Comparison of ENCODE assay signal across 24 cellular contexts in the genomic region with DNA sequence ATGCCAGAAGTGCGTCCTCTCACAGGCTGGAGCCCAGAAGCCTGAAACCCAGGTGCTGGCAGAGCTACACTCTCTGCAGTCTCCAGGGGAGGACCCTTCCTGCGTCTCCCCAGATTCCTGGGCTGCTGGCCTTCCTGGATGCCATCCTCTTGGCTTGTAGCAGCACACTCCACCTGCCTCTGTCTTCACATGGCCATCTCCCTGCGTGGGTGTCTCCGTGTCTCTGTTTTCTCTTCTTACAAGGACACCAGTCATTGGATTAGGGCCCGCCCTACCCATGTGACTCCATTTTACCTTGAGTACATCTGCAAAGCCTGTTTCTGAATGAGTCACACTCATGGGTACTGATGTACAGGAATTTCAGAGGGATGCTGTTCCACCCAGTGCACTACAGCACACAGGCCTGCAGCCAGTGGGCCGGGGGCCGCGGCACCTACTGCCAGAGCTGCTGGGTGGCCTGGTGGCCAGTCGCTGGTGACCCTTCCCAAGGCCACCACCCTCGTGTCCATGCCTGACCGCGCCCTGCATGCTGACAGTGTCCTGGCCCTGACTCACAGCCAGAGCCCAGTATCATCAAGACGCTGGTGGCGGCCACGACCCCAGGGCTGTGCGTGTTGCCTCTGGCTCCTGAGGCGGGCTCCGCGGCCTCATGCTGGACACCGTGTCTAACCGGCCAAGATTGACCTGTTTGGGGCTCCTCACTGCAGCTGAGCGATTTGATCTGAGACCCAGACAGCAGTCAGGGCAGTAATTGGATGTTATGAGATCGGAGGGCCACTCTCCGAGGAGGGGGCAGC.
A peak's percentile ranks its signal among the peaks of the same experiment; 100 is the strongest.
DNase-seq lines count a peak whose midpoint lies in the region; ATAC-seq and TF ChIP-seq lines count a peak whose summit lies in the region.
"Had no signal": no experiment of that assay in that cellular context is flagged by ENCODE, and none has a peak within 500 bp of the region (broad histone marks: within the 10 kb centered on the region; RNA-seq: fewer than 3 reads in every experiment).

No MANE protein-coding gene starts in this region.

- POLR2A ChIA-PET in RWPE1 (lab: Yijun Ruan, JAX; ENCODE audit: low non-redundant PET), result no interaction called here
- POLR2A ChIA-PET in activated CD4-positive, alpha-beta memory T cell treated with anti-CD3 and anti-CD28 coated beads, Interleukin-2, amount 10 ng/mL, durations not matched to agents 7 days and 5 days (lab: Charles Lee), result no interaction called here

- H3K9me3 Mint-ChIP-seq in activated naive CD4-positive, alpha-beta T cell treated with anti-CD3 and anti-CD28 coated beads for 36 hours, result peaks cover 12% of the 10 kb centered on the region
- H3K9me3 Mint-ChIP-seq in activated CD4-positive, alpha-beta memory T cell treated with anti-CD3 and anti-CD28 coated beads, Interleukin-2, amount 10 ng/mL, durations not matched to agents 7 days and 5 days, result peaks cover 13% of the 10 kb centered on the region

- CTCF ChIA-PET in activated naive CD4-positive, alpha-beta T cell treated with anti-CD3 and anti-CD28 coated beads for 36 hours (lab: Charles Lee), result no interaction called here
- CTCF ChIA-PET in RWPE1 (lab: Yijun Ruan, JAX), result no interaction called here
- CTCF ChIA-PET in activated CD4-positive, alpha-beta memory T cell treated with anti-CD3 and anti-CD28 coated beads, Interleukin-2, amount 10 ng/mL, durations not matched to agents 7 days and 5 days (lab: Charles Lee), result no interaction called here

- peak; percentile 10 for DNase-seq in activated naive CD4-positive, alpha-beta T cell treated with anti-CD3 and anti-CD28 coated beads, Interleukin-2, amount 50 U/mL, for 16 hours
- DNase-seq in activated naive CD4-positive, alpha-beta T cell treated with anti-CD3 and anti-CD28 coated beads for 36 hours, result no peak
- DNase-seq in RWPE1 (ENCODE audit: low spot score) (peak; percentile 5), epithelial cell of prostate (ENCODE audit: low read depth, low spot score) (peak; percentile 61), sciatic nerve (ENCODE audit: low spot score) (peak; percentile 33), amniotic stem cell (lab: John Stamatoyannopoulos, UW) (no peak), T-helper 9 cell (no peak)
- no peak for DNase-seq in activated CD4-positive, alpha-beta memory T cell treated with anti-CD3 and anti-CD28 coated beads, Interleukin-2, amount 10 ng/mL, durations not matched to agents 7 days and 5 days
- DNase-seq: activated CD4-positive, alpha-beta T cell treated with anti-CD3 and anti-CD28 coated beads for 4 hours; activated naive CD8-positive, alpha-beta T cell treated with anti-CD3 and anti-CD28 coated beads, Interleukin-2, amount 50 U/mL, for 24 hours; DMS 273 treated with DMSO at 0.1 percent for 48 hours; HFFc6; MG63; NCI-H146; NCI-H2171; NCI-H748 treated with DMSO at 0.1 percent for 48 hours; stimulated activated CD4-positive, alpha-beta T cell treated with anti-CD3 and anti-CD28 coated beads, Interleukin-15, amount 100 ng/mL, for 24 hours; substantia nigra had no signal

- H3K27ac Mint-ChIP-seq in activated naive CD4-positive, alpha-beta T cell treated with anti-CD3 and anti-CD28 coated beads for 36 hours, result no peak overlapping the region
- H3K27ac Mint-ChIP-seq in activated CD4-positive, alpha-beta memory T cell treated with anti-CD3 and anti-CD28 coated beads, Interleukin-2, amount 10 ng/mL, durations not matched to agents 7 days and 5 days, result no peak overlapping the region
- H3K27ac Mint-ChIP-seq: activated naive CD8-positive, alpha-beta T cell treated with anti-CD3 and anti-CD28 coated beads, Interleukin-2, amount 50 U/mL, for 24 hours; dendritic cell treated with granulocyte-macrophage colony-stimulating factor and Interleukin-4, amounts not matched to agents 40 ng/mL and 50 ng/mL, for 4 days; HFFc6; memory B cell had no signal

- no peak overlapping the region for H3K4me3 Mint-ChIP-seq in activated naive CD4-positive, alpha-beta T cell treated with anti-CD3 and anti-CD28 coated beads for 36 hours
- H3K4me3 Mint-ChIP-seq in activated CD4-positive, alpha-beta memory T cell treated with anti-CD3 and anti-CD28 coated beads, Interleukin-2, amount 10 ng/mL, durations not matched to agents 7 days and 5 days, result no peak overlapping the region
- H3K4me3 Mint-ChIP-seq: activated naive CD8-positive, alpha-beta T cell treated with anti-CD3 and anti-CD28 coated beads, Interleukin-2, amount 50 U/mL, for 24 hours; dendritic cell treated with granulocyte-macrophage colony-stimulating factor and Interleukin-4, amounts not matched to agents 40 ng/mL and 50 ng/mL, for 4 days; HFFc6; memory B cell had no signal

- H3K27ac ChIP-seq in RWPE1, result no peak overlapping the region
- no peak overlapping the region for H3K27ac ChIP-seq in epithelial cell of prostate
- H3K27ac ChIP-seq: C4-2B, hepatocyte, HL-60 had no signal

- TF ChIP-seq CTCF in RWPE1 (conservative IDR thresholded peaks at IDR 0.05; ENCODE audit: low read depth), result no peak

- intact Hi-C loops in activated naive CD4-positive, alpha-beta T cell treated with anti-CD3 and anti-CD28 coated beads for 36 hours (cut with micrococcal nuclease), result no loop called here
- intact Hi-C loops in sciatic nerve (cut with DNase I), result no loop called here

- no peaks in the 10 kb centered on the region for H3K36me3 Mint-ChIP-seq in activated naive CD4-positive, alpha-beta T cell treated with anti-CD3 and anti-CD28 coated beads for 36 hours (ENCODE audit: low read depth)
- no peaks in the 10 kb centered on the region for H3K36me3 Mint-ChIP-seq in activated CD4-positive, alpha-beta memory T cell treated with anti-CD3 and anti-CD28 coated beads, Interleukin-2, amount 10 ng/mL, durations not matched to agents 7 days and 5 days (ENCODE audit: low read depth)

- no peaks in the 10 kb centered on the region for H3K4me1 Mint-ChIP-seq in activated naive CD4-positive, alpha-beta T cell treated with anti-CD3 and anti-CD28 coated beads for 36 hours (ENCODE audit: low read depth)
- no peaks in the 10 kb centered on the region for H3K4me1 Mint-ChIP-seq in activated CD4-positive, alpha-beta memory T cell treated with anti-CD3 and anti-CD28 coated beads, Interleukin-2, amount 10 ng/mL, durations not matched to agents 7 days and 5 days
- H3K4me1 Mint-ChIP-seq: activated naive CD8-positive, alpha-beta T cell treated with anti-CD3 and anti-CD28 coated beads, Interleukin-2, amount 50 U/mL, for 24 hours; memory B cell had no signal

- H3K27me3 Mint-ChIP-seq in activated naive CD4-positive, alpha-beta T cell treated with anti-CD3 and anti-CD28 coated beads for 36 hours (ENCODE audit: low read depth), result peaks cover 13% of the 10 kb centered on the region
- no peaks in the 10 kb centered on the region for H3K27me3 Mint-ChIP-seq in activated CD4-positive, alpha-beta memory T cell treated with anti-CD3 and anti-CD28 coated beads, Interleukin-2, amount 10 ng/mL, durations not matched to agents 7 days and 5 days

- ATAC-seq in sciatic nerve, result no peak
- ATAC-seq: activated naive CD8-positive, alpha-beta T cell treated with anti-CD3 and anti-CD28 coated beads, Interleukin-2, amount 50 U/mL, for 24 hours; right cardiac atrium had no signal

Comparison
In these comparisons a context has a peak if more than half of its experiments do, and no peak if none do; other contexts are left out.
1. DNase-seq: peak in activated naive CD4-positive, alpha-beta T cell treated with anti-CD3 and anti-CD28 coated beads, Interleukin-2, amount 50 U/mL, for 16 hours (single experiment), RWPE1 (single experiment), epithelial cell of prostate (single experiment) and sciatic nerve (single experiment); none in activated naive CD4-positive, alpha-beta T cell treated with anti-CD3 and anti-CD28 coated beads for 36 hours (single experiment), activated CD4-positive, alpha-beta memory T cell treated with anti-CD3 and anti-CD28 coated beads, Interleukin-2, amount 10 ng/mL, durations not matched to agents 7 days and 5 days (single experiment), amniotic stem cell (single experiment) and T-helper 9 cell (single experiment).